Comparison of ENCODE assay signal across 8 cellular contexts in the genomic region with DNA sequence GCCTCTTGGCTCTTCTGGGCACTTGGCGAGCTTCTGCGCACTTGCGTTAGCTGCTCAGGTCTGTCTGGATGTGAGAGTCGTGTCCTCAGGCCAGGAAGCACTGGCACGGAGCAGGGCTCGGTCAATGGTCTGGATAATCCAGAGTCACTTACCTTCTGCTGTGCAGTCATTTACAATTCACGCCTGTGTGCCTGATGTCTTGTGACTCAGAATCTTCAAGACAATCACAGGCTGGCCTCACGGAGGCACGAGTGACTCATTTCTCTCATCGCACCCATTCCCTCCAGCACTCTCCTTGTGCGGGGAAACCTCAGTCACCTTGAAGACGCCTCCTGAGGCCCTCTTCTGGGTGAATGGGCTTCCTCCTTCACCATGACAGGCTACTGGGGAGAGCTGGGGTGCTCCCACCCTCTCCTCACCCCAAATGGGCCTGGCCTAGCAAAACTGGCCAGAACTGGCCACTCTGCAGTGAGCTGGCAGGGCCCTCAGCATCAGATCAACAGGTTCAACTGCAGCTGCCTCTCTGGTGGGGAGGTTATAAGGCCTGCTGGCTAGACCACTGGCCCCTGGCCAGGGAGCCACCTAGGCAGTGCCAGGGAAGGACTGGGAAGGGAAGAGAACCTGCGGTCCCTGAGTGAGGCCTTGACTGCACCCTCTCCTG. TPM values are rescaled to one million over a fixed set of nuclear protein-coding genes. Genes with fewer than 3 reads are reported as not detected.
DNase-seq lines count a peak whose midpoint lies in the region; ATAC-seq and TF ChIP-seq lines count a peak whose summit lies in the region.

No MANE protein-coding gene starts in this region.

- H3K4me1 ChIP-seq in Panc1 (ENCODE audit: control insufficient read depth, insufficient read depth, low read length): peaks cover 42% of the 10 kb centered on the region
- peaks cover 0 to 44% of the 10 kb centered on the region in 2 donors for H3K4me1 ChIP-seq in right atrium auricular region

- H3K27ac ChIP-seq in Panc1 (ENCODE audit: low read length) (peak overlapping the region; percentile 95), right atrium auricular region (peak overlapping the region; percentile 96 to 98)

- intact Hi-C loops in Panc1 (cut with micrococcal nuclease; ENCODE audit: unreplicated experiment): no loop called here

- CTCF ChIA-PET in Panc1 (lab: Charles Lee): no interaction called here

- BruUV-seq in Panc1 (replicated peaks; lab: Mats Ljungman, UMichigan): no TSS peak

- in situ Hi-C loops in Panc1 (cut with HindIII; ENCODE audit: low pct_unique_long_range_greater_than_20kb, low sequenced_read_pairs): no loop called here

- H3K27me3 ChIP-seq in Panc1 (ENCODE audit: control insufficient read depth, insufficient read depth, low read length) (no peaks in the 10 kb centered on the region), right atrium auricular region (no peaks in the 10 kb centered on the region)

- H3K4me3 ChIP-seq in Panc1 (ENCODE audit: low read depth in 2 of 2, low read length in 2 of 2) (peak overlapping the region; percentile 82), right atrium auricular region (peak overlapping the region in 1 of 2 donors; percentile 79)

- H3K9me3 ChIP-seq in Panc1 (ENCODE audit: control insufficient read depth, insufficient read depth, low read depth, low read length) (no peaks in the 10 kb centered on the region), right atrium auricular region (no peaks in the 10 kb centered on the region)

- peak; percentile 24 for ATAC-seq in Panc1
- ATAC-seq in GM18867 (IDR thresholded peaks at IDR 0.05; ENCODE audit: unreplicated experiment): no peak

- DNase-seq in GM19238 (ENCODE audit: insufficient read length, low spot score): peak; percentile 54
- DNase-seq in Panc1 (ENCODE audit: low read depth, low spot score): peak; percentile 81
- DNase-seq in activated naive CD4-positive, alpha-beta T cell treated with Interleukin-2 at 50 U/mL for 16 hours: peak; percentile 81
- no peak for DNase-seq in right atrium auricular region (ENCODE audit: low spot score)
- peak; percentile 68 for DNase-seq in stimulated activated CD4-positive, alpha-beta T cell treated with anti-CD3 and anti-CD28 coated beads, Interleukin-12 subunit alpha, Interleukin-12 subunit beta, amount 100 ng/mL, for 4 hours
- DNase-seq in NCI-H128 (lab: John Stamatoyannopoulos, UW; ENCODE audit: unreplicated experiment): no peak
- DNase-seq in NCI-H1092 treated with DMSO at 0.1 percent for 48 hours (lab: John Stamatoyannopoulos, UW): no peak

- POLR2A ChIA-PET in Panc1 (lab: Charles Lee): no interaction called here

- no peaks in the 10 kb centered on the region for H3K36me3 ChIP-seq in Panc1 (ENCODE audit: control insufficient read depth, insufficient read depth, low read length)
- H3K36me3 ChIP-seq in right atrium auricular region: peaks cover 6% of the 10 kb centered on the region

- TF ChIP-seq CTCF in Panc1 (IDR thresholded peaks at IDR 0.05) (no peak), right atrium auricular region (IDR thresholded peaks at IDR 0.05) (no peak)

RNA-seq across cellular contexts. Expression of gene CAPN15, which starts 1.9 kb away (rescaled TPM):
- 78.5 TPM for total RNA-seq in Panc1 (2021; ENCODE audit: unreplicated experiment)
- polyA plus RNA-seq in Panc1 (2012; ENCODE audit: insufficient read length): 117 TPM
- total RNA-seq in right atrium auricular region: 10 to 100 TPM; 18.5 to 28.1 TPM

RNA-seq across cellular contexts. Expression of gene PRR35, which starts 34.5 kb away (rescaled TPM):
- 2.2 TPM for total RNA-seq in Panc1 (2021; ENCODE audit: unreplicated experiment)
- 3.9 TPM for polyA plus RNA-seq in Panc1 (2012; ENCODE audit: insufficient read length)
- not detected for total RNA-seq in right atrium auricular region

RNA-seq across cellular contexts. Expression of gene NHLRC4, which starts 41.2 kb away (rescaled TPM):
- 4.0 TPM for total RNA-seq in Panc1 (2021; ENCODE audit: unreplicated experiment)
- polyA plus RNA-seq in Panc1 (2012; ENCODE audit: insufficient read length): 5.2 TPM
- under 1 TPM; 0.43 to 0.74 TPM for total RNA-seq in right atrium auricular region

RNA-seq across cellular contexts. Expression of gene PIGQ, which starts 44.1 kb away (rescaled TPM):
- total RNA-seq in Panc1 (2021; ENCODE audit: unreplicated experiment) (83.5 TPM), right atrium auricular region (10 to 100 TPM; 20.8 to 21.0 TPM)
- polyA plus RNA-seq in Panc1 (2012; ENCODE audit: insufficient read length): 84.1 TPM

Comparison
In these comparisons a context has a peak if more than half of its experiments do, and no peak if none do; other contexts are left out.
1. DNase-seq: peak in GM19238 (single experiment), Panc1 (single experiment), activated naive CD4-positive, alpha-beta T cell treated with Interleukin-2 at 50 U/mL for 16 hours (single experiment) and stimulated activated CD4-positive, alpha-beta T cell treated with anti-CD3 and anti-CD28 coated beads, Interleukin-12 subunit alpha, Interleukin-12 subunit beta, amount 100 ng/mL, for 4 hours (single experiment); none in right atrium auricular region (single experiment), NCI-H128 (single experiment) and NCI-H1092 treated with DMSO at 0.1 percent for 48 hours (single experiment).